ENCODE assay signal across 2 cellular contexts in the genomic region with DNA sequence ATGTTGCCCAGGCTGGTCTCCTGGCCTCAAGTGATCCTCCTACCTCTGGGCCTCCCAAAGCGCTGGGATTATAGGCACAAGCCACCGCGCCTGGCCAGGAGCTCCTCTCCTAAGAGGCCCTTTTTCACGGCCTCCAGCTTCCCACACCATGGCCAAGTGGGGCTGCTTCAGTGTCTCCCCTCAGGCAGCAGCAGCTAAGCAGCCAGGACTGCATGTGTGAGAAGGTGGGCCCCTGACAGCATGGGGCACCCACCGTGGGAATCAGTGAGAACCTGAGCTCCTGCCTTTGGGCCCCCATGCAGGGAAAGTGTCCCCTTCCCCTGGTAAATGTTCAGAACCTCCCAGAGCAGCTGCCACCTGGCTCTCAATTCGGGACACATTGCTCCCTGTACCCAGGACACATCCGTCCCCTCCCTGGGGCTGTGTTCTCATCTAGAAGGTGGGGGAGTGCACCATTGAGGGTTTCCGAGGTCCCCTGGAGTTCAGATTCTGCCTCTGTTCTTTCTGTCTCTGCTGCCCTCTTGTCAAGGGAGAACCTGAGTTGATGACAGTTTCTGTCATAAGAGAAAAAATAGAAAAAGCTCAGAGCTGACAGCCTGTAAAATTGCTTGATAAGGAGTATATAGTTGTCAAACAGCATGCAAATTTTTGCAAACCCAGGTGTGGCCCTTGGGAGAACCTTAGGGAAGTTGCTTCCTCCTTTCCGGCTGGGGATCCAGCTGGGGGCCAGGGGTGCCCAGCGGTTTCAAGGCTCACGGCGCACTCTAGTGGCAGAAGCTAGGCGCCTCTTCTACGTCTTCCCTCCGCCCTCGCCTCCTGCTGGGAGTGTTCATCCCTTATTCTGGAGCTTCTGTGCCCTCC.
TF ChIP-seq lines count a peak whose summit lies in the region.

No MANE protein-coding gene starts in this region.

TF ChIP-seq in GM23338, 12 proteins besides CTCF, POLR2A, EP300 and RAD21:
- TF ChIP-seq EZH2phosphoT487 (IDR thresholded peaks at IDR 0.05; ENCODE audit: unreplicated experiment) = no peak
- TF ChIP-seq ZNF331 (CRISPR knock-in tag; IDR thresholded peaks at IDR 0.05; ENCODE audit: low read depth) = no peak
- TF ChIP-seq ZNF114 (CRISPR knock-in tag; IDR thresholded peaks at IDR 0.05) = no peak
- TF ChIP-seq POLR2AphosphoS5 (IDR thresholded peaks at IDR 0.05; ENCODE audit: low read depth) = no peak
- no peak for TF ChIP-seq STAT1 (IDR thresholded peaks at IDR 0.05; ENCODE audit: unreplicated experiment)
- no peak for TF ChIP-seq NANOG (IDR thresholded peaks at IDR 0.05; ENCODE audit: borderline replicate concordance)
- TF ChIP-seq REST (IDR thresholded peaks at IDR 0.05; ENCODE audit: unreplicated experiment) = no peak
- TF ChIP-seq ETS1 (IDR thresholded peaks at IDR 0.05) = no peak
- TF ChIP-seq JUNB (IDR thresholded peaks at IDR 0.05; ENCODE audit: unreplicated experiment) = no peak
- no peak for TF ChIP-seq CREB1 (CRISPR knock-in tag; IDR thresholded peaks at IDR 0.05; ENCODE audit: low read depth)

TF ChIP-seq in endothelial cell of umbilical vein, 7 proteins besides CTCF, POLR2A, EP300 and RAD21:
- TF ChIP-seq POLR2AphosphoS5 (IDR thresholded peaks at IDR 0.05; ENCODE audit: insufficient read depth, low read depth, low read length) (no peak), MYC (IDR thresholded peaks at IDR 0.05; ENCODE audit: low read depth, low read length) (no peak), JUN (IDR thresholded peaks at IDR 0.05; ENCODE audit: borderline replicate concordance, insufficient read depth, insufficient read length, low read depth) (no peak), FOS (IDR thresholded peaks at IDR 0.05; ENCODE audit: borderline replicate concordance, insufficient read depth, low read length) (no peak), MAX (IDR thresholded peaks at IDR 0.05; ENCODE audit: insufficient read depth, insufficient read length) (no peak), GATA2 (IDR thresholded peaks at IDR 0.05; ENCODE audit: insufficient read depth, insufficient read length, low read depth, low read length) (no peak), EZH2 (IDR thresholded peaks at IDR 0.05; ENCODE audit: borderline replicate concordance, low read depth, low read length, severe bottlenecking) (no peak)
TF ChIP-seq in endothelial cell of umbilical vein: peak in this region for 0.
